In genomic region chr17:60036796-60037677, GRCh38 we compare ENCODE assay signal across 8 cellular contexts.
DNase-seq lines count a peak whose midpoint lies in the region; ATAC-seq and TF ChIP-seq lines count a peak whose summit lies in the region.

No MANE protein-coding gene starts in this region.

- no peaks in the 10 kb centered on the region for H4K20me1 ChIP-seq in DND-41 (ENCODE audit: insufficient read depth, low read length)

- ATAC-seq in DND-41 (ENCODE audit: insufficient read depth, low read depth) (peak; percentile 99), HG02610 (IDR thresholded peaks at IDR 0.05; ENCODE audit: unreplicated experiment) (peak; percentile 74), HG03039 (IDR thresholded peaks at IDR 0.05; ENCODE audit: unreplicated experiment) (no peak)

- H3K4me1 ChIP-seq in DND-41 (ENCODE audit: insufficient read depth, low read length) = peaks cover 11% of the 10 kb centered on the region

- H3K9ac ChIP-seq in DND-41 (ENCODE audit: low read depth, low read length) = no peak overlapping the region

- TF ChIP-seq CTCF in DND-41 (IDR thresholded peaks at IDR 0.05; ENCODE audit: borderline replicate concordance, extremely low read depth, low read length, poor library complexity, severe bottlenecking) (peak; percentile 95), WERI-Rb-1 (IDR thresholded peaks at IDR 0.05; ENCODE audit: low read depth, low read length) (peak; percentile 99)

- DNase-seq in DND-41 (peak; percentile 78), NCI-H2171 (lab: John Stamatoyannopoulos, UW) (peak; percentile 52), WERI-Rb-1 (peak; percentile 87), T47D (ENCODE audit: low read depth in 1 of 2, low spot score in 1 of 2) (peak; percentile 74 to 84), iris pigment epithelial cell (ENCODE audit: low read depth) (peak; percentile 58)
- DNase-seq in stimulated activated CD4-positive, alpha-beta T cell treated with anti-CD3 and anti-CD28 coated beads, Interleukin-15, amount 100 ng/mL, for 24 hours = peak; percentile 80

- no peaks in the 10 kb centered on the region for H3K79me2 ChIP-seq in DND-41 (ENCODE audit: insufficient read depth, low read length)

- H3K9me3 ChIP-seq in DND-41 (ENCODE audit: insufficient read depth, low read length, severe bottlenecking) (no peaks in the 10 kb centered on the region), WERI-Rb-1 (ENCODE audit: severe bottlenecking) (no peaks in the 10 kb centered on the region)

- H3K4me2 ChIP-seq in DND-41 (ENCODE audit: insufficient read depth, low read length) = peak overlapping the region; percentile 44; the same call in 1 of the 2 replicates

- no peak overlapping the region for H3K27ac ChIP-seq in DND-41 (ENCODE audit: low read length)
- peak overlapping the region; percentile 51 for H3K27ac ChIP-seq in WERI-Rb-1

- in situ Hi-C loops in T47D (cut with HindIII; ENCODE audit: low pct_unique_long_range_greater_than_20kb, low sequenced_read_pairs) = no loop called here

- H3K4me3 ChIP-seq in DND-41 (ENCODE audit: low read depth in 1 of 2, low read length in 2 of 2) = no peak overlapping the region
- no peak overlapping the region for H3K4me3 ChIP-seq in WERI-Rb-1 (ENCODE audit: low read depth, low read length)

- H3K36me3 ChIP-seq in DND-41 (ENCODE audit: insufficient read depth, low read length) = peaks cover 1% of the 10 kb centered on the region; the same call in 1 of the 2 replicates
- peaks cover 15% of the 10 kb centered on the region for H3K36me3 ChIP-seq in WERI-Rb-1

- H3K27me3 ChIP-seq in DND-41 (ENCODE audit: insufficient read depth, low read length, poor library complexity) (peaks cover 4% of the 10 kb centered on the region), WERI-Rb-1 (ENCODE audit: insufficient read depth, low read depth, severe bottlenecking) (no peaks in the 10 kb centered on the region)

- peak overlapping the region; percentile 70 for H2AFZ ChIP-seq in DND-41 (ENCODE audit: low read depth, low read length)
